ENCODE assay signal across 32 cellular contexts in the genomic region with DNA sequence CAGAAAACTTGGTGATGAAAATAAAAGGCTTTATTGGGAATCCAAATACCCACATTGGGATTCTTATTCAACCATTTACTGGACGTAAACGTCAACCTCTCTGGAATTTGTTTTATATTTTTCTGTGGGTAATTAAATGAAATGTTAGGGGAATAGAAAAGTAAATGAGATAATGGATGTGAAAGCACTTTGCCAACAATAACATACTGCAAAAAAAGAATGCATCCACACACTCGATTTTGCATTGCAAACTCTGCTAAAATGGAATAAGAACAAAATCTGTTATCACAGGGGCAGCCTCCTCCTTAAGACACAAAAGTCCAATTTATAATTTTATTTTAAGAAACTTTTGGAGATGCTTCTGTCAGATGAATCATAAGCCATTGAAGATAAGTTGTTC.
"Had no signal": no experiment of that assay in that cellular context is flagged by ENCODE, and none has a peak within 500 bp of the region (broad histone marks: within the 10 kb centered on the region; RNA-seq: fewer than 3 reads in every experiment).

No MANE protein-coding gene starts in this region.

- ATAC-seq: activated CD4-positive, alpha-beta T cell treated with anti-CD3 and anti-CD28 coated beads for 36 hours; activated CD8-positive, alpha-beta memory T cell treated with anti-CD3 and anti-CD28 coated beads, Interleukin-2, amount 10 ng/mL, durations not matched to agents 7 days and 5 days; activated CD8-positive, alpha-beta T cell treated with anti-CD3 and anti-CD28 coated beads, Interleukin-2, amount 10 ng/mL, durations not matched to agents 7 days and 5 days; activated naive CD8-positive, alpha-beta T cell treated with anti-CD3 and anti-CD28 coated beads, Interleukin-2, amount 50 U/mL, for 24 hours; esophagus mucosa; foreskin keratinocyte; gastrocnemius medialis; T-helper 17 cell had no signal

- H3K27me3 ChIP-seq: adrenal gland, breast epithelium, cardiac muscle cell, foreskin keratinocyte, gastrocnemius medialis had no signal

- H3K4me3 ChIP-seq: adrenal gland, breast epithelium, cardiac muscle cell, coronary artery, dorsolateral prefrontal cortex, gastrocnemius medialis had no signal

- H3K4me1 ChIP-seq: adrenal gland, breast epithelium, foreskin keratinocyte, gastrocnemius medialis had no signal

- H3K9me3 ChIP-seq: adrenal gland, gastrocnemius medialis had no signal

- H3K36me3 ChIP-seq: adrenal gland, breast epithelium, cardiac muscle cell, gastrocnemius medialis, WERI-Rb-1 had no signal

- DNase-seq: activated CD4-positive, alpha-beta memory T cell treated with anti-CD3 and anti-CD28 coated beads for 36 hours; activated CD4-positive, alpha-beta T cell treated with anti-CD3 and anti-CD28 coated beads for 36 hours; activated CD4-positive, alpha-beta T cell treated with anti-CD3 and anti-CD28 coated beads, Interleukin-2, amount 10 ng/mL, durations not matched to agents 24 days and 14 days; activated CD4-positive, CD25-positive, alpha-beta regulatory T cell; activated CD4-positive, CD25-positive, alpha-beta regulatory T cell treated with anti-CD3 and anti-CD28 coated beads, Interleukin-2, amount 50 U/mL, for 72 hours; activated CD8-positive, alpha-beta memory T cell treated with anti-CD3 and anti-CD28 coated beads, Interleukin-2, amount 10 ng/mL, durations not matched to agents 7 days and 5 days; activated CD8-positive, alpha-beta memory T cell treated with anti-CD3 and anti-CD28 coated beads, Interleukin-2, amount 50 U/mL, for 4 hours; activated CD8-positive, alpha-beta T cell treated with anti-CD3 and anti-CD28 coated beads, Interleukin-2, amount 10 ng/mL, durations not matched to agents 7 days and 5 days; activated effector memory CD4-positive, alpha-beta T cell treated with anti-CD3 and anti-CD28 coated beads, Interleukin-2, amount 50 U/mL, for 16 hours; activated naive CD4-positive, alpha-beta T cell treated with anti-CD3 and anti-CD28 coated beads for 36 hours; activated naive CD8-positive, alpha-beta T cell treated with anti-CD3 and anti-CD28 coated beads for 36 hours; activated naive CD8-positive, alpha-beta T cell treated with anti-CD3 and anti-CD28 coated beads, Interleukin-2, amount 50 U/mL, for 24 hours; activated T-cell treated with anti-CD3 and anti-CD28 coated beads, Interleukin-2, amount 50 U/mL, for 1 hour; activated T-cell treated with anti-CD3 and anti-CD28 coated beads, Interleukin-2, amount 50 U/mL, for 48 hours; adrenal gland; amygdala; aorta; central memory CD4-positive, alpha-beta T cell; dorsolateral prefrontal cortex; effector memory CD4-positive, alpha-beta T cell; endodermal cell; foreskin keratinocyte; gastrocnemius medialis; glutamatergic neuron; T-helper 1 cell; T-helper 17 cell; T1000; WERI-Rb-1 had no signal

- H3K27ac ChIP-seq: adrenal gland, breast epithelium, cardiac muscle cell, coronary artery, dorsolateral prefrontal cortex, foreskin keratinocyte, gastrocnemius medialis, WERI-Rb-1 had no signal
